8 cellular contexts compared by ENCODE assay signal in genomic region chr12:67355428-67356385, GRCh38.
A peak's percentile ranks its signal among the peaks of the same experiment; 100 is the strongest.
DNase-seq lines count a peak whose midpoint lies in the region; ATAC-seq and TF ChIP-seq lines count a peak whose summit lies in the region.

No MANE protein-coding gene starts in this region.

- H3K4me1 ChIP-seq in BLaER1 (peaks cover 60% of the 10 kb centered on the region), SK-N-SH (ENCODE audit: control insufficient read depth in 1 of 2, insufficient read depth in 2 of 2, low read depth in 1 of 2, low read length in 1 of 2) (peaks cover 0 to 4% of the 10 kb centered on the region in 2 experiments; a peak in 1 of 4 replicates)

- TF ChIP-seq EP300 in SK-N-SH (IDR thresholded peaks at IDR 0.05; ENCODE audit: borderline replicate concordance in 1 of 2, low read depth in 1 of 2, low read length in 1 of 2), result peak in 1 of 2 experiments; percentile 16; a peak in 1 of 4 replicates
- TF ChIP-seq EP300 in neural cell (conservative IDR thresholded peaks at IDR 0.05; ENCODE audit: poor library complexity, severe bottlenecking), result no peak

- TF ChIP-seq RAD21 in SK-N-SH (IDR thresholded peaks at IDR 0.05; ENCODE audit: low read length) (peak; percentile 87), neural cell (conservative IDR thresholded peaks at IDR 0.05) (peak; percentile 91)

- no peak overlapping the region for H3K9ac ChIP-seq in BLaER1
- H3K9ac ChIP-seq in SK-N-SH, result no peak overlapping the region
- H3K9ac ChIP-seq in neural cell (ENCODE audit: low read length), result no peak overlapping the region

- H4K20me1 ChIP-seq in BLaER1, result no peaks in the 10 kb centered on the region
- H4K20me1 ChIP-seq in SK-N-SH (ENCODE audit: insufficient read depth), result no peaks in the 10 kb centered on the region
- no peaks in the 10 kb centered on the region for H4K20me1 ChIP-seq in neural cell (ENCODE audit: insufficient read depth)

- 14% methylated on average over 8 of the region's 8 CpGs for WGBS in SK-N-SH (ENCODE audit: low lambda C conversion rate)

- peak overlapping the region; percentile 33 for H3K4me2 ChIP-seq in BLaER1
- H3K4me2 ChIP-seq in SK-N-SH, result peak overlapping the region; percentile 17; the same call in 1 of the 2 replicates
- no peak overlapping the region for H3K4me2 ChIP-seq in neural cell (ENCODE audit: low read length)

- POLR2A ChIA-PET in SK-N-SH (lab: Yijun Ruan, JAX), result interaction anchor here (0.5 kb wide), 1 partner anchor 132 kb away, joined by 3 read pairs; no protein-coding TSS in a partner anchor

- ATAC-seq in HG02678 (IDR thresholded peaks at IDR 0.05; ENCODE audit: unreplicated experiment), result no peak

- no peaks in the 10 kb centered on the region; the same call in 1 of the 2 replicates for H3K9me2 ChIP-seq in SK-N-SH
- H3K9me2 ChIP-seq in neural cell (ENCODE audit: insufficient read depth, low read length), result no peaks in the 10 kb centered on the region

- H2AFZ ChIP-seq in SK-N-SH (ENCODE audit: low read depth), result 0 out of 2 replicates have a peak overlapping the region, but pooled peaks have one; percentile 44
- H2AFZ ChIP-seq in neural cell (ENCODE audit: low read depth, low read length), result no peak overlapping the region

- no peaks in the 10 kb centered on the region for H3K36me3 ChIP-seq in BLaER1
- H3K36me3 ChIP-seq in SK-N-SH (replicated peaks in 1 of 2; ENCODE audit: control insufficient read depth in 1 of 2, insufficient read depth in 2 of 2, low read length in 1 of 2), result no peaks in the 10 kb centered on the region
- no peaks in the 10 kb centered on the region for H3K36me3 ChIP-seq in neural cell (ENCODE audit: insufficient read depth, low read length)

- H3K79me2 ChIP-seq in SK-N-SH (ENCODE audit: insufficient read depth), result no peaks in the 10 kb centered on the region
- H3K79me2 ChIP-seq in neural cell (replicated peaks; ENCODE audit: insufficient read depth, low read length), result no peaks in the 10 kb centered on the region

- H3K9me3 ChIP-seq in BLaER1 (no peaks in the 10 kb centered on the region), SK-N-SH (no peaks in the 10 kb centered on the region), neural cell (ENCODE audit: low read length) (no peaks in the 10 kb centered on the region)

- CTCF ChIA-PET in SK-N-SH (lab: Yijun Ruan, JAX), result interaction anchor here (0.5 to 2.5 kb wide), 36 partner anchors 8 to 1689 kb away, joined by 3 to 14 read pairs (median 3); no protein-coding TSS in a partner anchor

- TF ChIP-seq CTCF in GM13976 (IDR thresholded peaks at IDR 0.05; ENCODE audit: borderline replicate concordance, control extremely low read depth, extremely low read depth, insufficient read depth, missing control alignments) (no peak), SK-N-SH (IDR thresholded peaks at IDR 0.05) (peak; percentile 83), neural cell (IDR thresholded peaks at IDR 0.05; ENCODE audit: poor library complexity, severe bottlenecking) (peak; percentile 86)

- no peak overlapping the region for H3K4me3 ChIP-seq in BLaER1
- peak overlapping the region in 1 of 2 experiments; percentile 38; a peak in 1 of 4 replicates for H3K4me3 ChIP-seq in SK-N-SH (ENCODE audit: low read depth in 2 of 2, low read length in 1 of 2)
- H3K4me3 ChIP-seq in neural cell (ENCODE audit: low read length), result no peak overlapping the region

- in situ Hi-C loops in GM13976 (cut with MboI; ENCODE audit: low sequenced_read_pairs, unreplicated experiment), result loop anchor here (10.0 kb wide), 1 partner anchor 589 kb away; no protein-coding TSS in a partner anchor

- H3F3A ChIP-seq in SK-N-SH (replicated peaks; ENCODE audit: insufficient read depth) (peaks cover 9% of the 10 kb centered on the region), neural cell (ENCODE audit: insufficient read depth, low read length, poor library complexity, severe bottlenecking) (no peaks in the 10 kb centered on the region)

- DNase-seq in GM13976 (ENCODE audit: low spot score) (peak; percentile 13), NCI-H1105 (lab: John Stamatoyannopoulos, UW) (peak; percentile 77), SK-N-SH (peak; percentile 40), fibroblast of gingiva (ENCODE audit: low read depth) (peak; percentile 50), 8988T (no peak)

- H3K27ac ChIP-seq in BLaER1 (no peak overlapping the region), SK-N-SH (ENCODE audit: low read depth in 2 of 2, low read length in 1 of 2) (peak overlapping the region in 1 of 2 experiments; percentile 62; a peak in 1 of 4 replicates), neural cell (ENCODE audit: low read length) (no peak overlapping the region)

- H3K27me3 ChIP-seq in BLaER1 (no peaks in the 10 kb centered on the region), SK-N-SH (ENCODE audit: insufficient read depth) (no peaks in the 10 kb centered on the region), neural cell (ENCODE audit: insufficient read depth, low read depth, low read length) (no peaks in the 10 kb centered on the region)

TF ChIP-seq in SK-N-SH, 30 proteins besides CTCF, POLR2A, EP300 and RAD21 (continues in another document):
- TF ChIP-seq SIN3A (IDR thresholded peaks at IDR 0.05; ENCODE audit: borderline replicate concordance, low read depth, low read length), result no peak
- TF ChIP-seq NRF1 (IDR thresholded peaks at IDR 0.05; ENCODE audit: low read depth, low read length), result no peak
- TF ChIP-seq GATA2 (CRISPR knock-in tag; IDR thresholded peaks at IDR 0.05), result peak; percentile 67; the same call in 1 of the 2 replicates
- no peak for TF ChIP-seq RCOR1 (IDR thresholded peaks at IDR 0.05; ENCODE audit: low read length)
- 0 out of 2 replicates have a peak, but pooled peaks have one; percentile 16 for TF ChIP-seq PBX3 (IDR thresholded peaks at IDR 0.05)
- no peak for TF ChIP-seq USF1 (IDR thresholded peaks at IDR 0.05; ENCODE audit: borderline replicate concordance, low read depth)
- TF ChIP-seq MEF2A (IDR thresholded peaks at IDR 0.05; ENCODE audit: borderline replicate concordance, low read depth), result no peak
- peak; percentile 64 for TF ChIP-seq SMC3 (IDR thresholded peaks at IDR 0.05; ENCODE audit: low read depth, low read length)
- TF ChIP-seq MXI1 (IDR thresholded peaks at IDR 0.05; ENCODE audit: low read depth, low read length), result peak; percentile 10; the same call in 1 of the 2 replicates
- no peak for TF ChIP-seq TEAD4 (IDR thresholded peaks at IDR 0.05; ENCODE audit: borderline replicate concordance, insufficient read depth)
- TF ChIP-seq TCF12 (IDR thresholded peaks at IDR 0.05), result peak; percentile 31; the same call in 1 of the 2 replicates
- no peak for TF ChIP-seq FOSL2 (IDR thresholded peaks at IDR 0.05; ENCODE audit: borderline replicate concordance, low read depth)
- TF ChIP-seq FOXJ3 (CRISPR knock-in tag; IDR thresholded peaks at IDR 0.05), result no peak

TF ChIP-seq in neural cell, 6 proteins besides CTCF, POLR2A, EP300 and RAD21:
- TF ChIP-seq SMC3 (conservative IDR thresholded peaks at IDR 0.05; ENCODE audit: poor library complexity) (peak; percentile 94), REST (IDR thresholded peaks at IDR 0.05; ENCODE audit: borderline replicate concordance) (no peak), MXI1 (conservative IDR thresholded peaks at IDR 0.05; ENCODE audit: poor library complexity, severe bottlenecking) (no peak), TAF1 (IDR thresholded peaks at IDR 0.05; ENCODE audit: low read depth) (no peak), EZH2 (IDR thresholded peaks at IDR 0.05; ENCODE audit: borderline replicate concordance, insufficient read depth, low read length, poor library complexity, severe bottlenecking) (no peak), POLR2AphosphoS5 (IDR thresholded peaks at IDR 0.05) (no peak)
